Comparison of ENCODE assay signal across 7 cellular contexts in the genomic region with DNA sequence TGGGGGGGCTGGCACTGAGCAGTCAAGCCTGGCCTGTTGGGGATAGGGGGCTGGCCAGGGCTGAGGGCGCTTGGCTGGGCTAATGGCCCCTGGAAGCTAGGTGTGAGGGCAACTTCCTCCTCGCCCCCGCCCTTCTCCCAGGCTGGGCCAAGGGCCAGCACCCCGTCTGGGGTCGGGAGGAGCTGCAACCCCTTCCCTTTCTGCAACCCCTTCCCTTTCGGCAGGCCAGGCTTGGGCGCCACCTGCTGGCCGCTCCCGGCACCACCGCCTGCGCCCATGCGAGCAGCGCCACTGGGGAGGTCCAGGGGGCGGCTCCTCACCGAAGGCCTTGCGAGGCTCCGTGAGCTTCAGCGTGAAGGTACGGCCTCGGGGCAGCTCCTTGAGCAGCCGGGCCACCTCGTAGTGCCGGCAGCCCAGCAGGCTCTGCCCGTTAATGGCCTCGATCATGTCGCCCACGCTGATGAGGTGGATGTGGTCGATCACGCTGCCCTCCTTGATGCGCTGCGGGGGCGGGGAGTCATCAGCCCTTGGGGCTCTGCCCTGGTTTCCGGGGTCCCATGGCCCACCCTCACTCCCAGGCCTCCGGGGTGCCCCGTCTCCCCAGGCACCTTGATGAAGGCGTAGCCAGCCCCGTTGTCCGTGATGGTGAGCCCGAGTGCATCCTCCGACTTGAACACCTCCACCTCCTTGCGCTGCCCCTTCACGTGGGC. TPM values are rescaled to one million over a fixed set of nuclear protein-coding genes. Genes with fewer than 3 reads are reported as not detected.
DNase-seq lines count a peak whose midpoint lies in the region; FAIRE-seq and TF ChIP-seq lines count a peak whose summit lies in the region.

No MANE protein-coding gene starts in this region.

- DNase-seq in GM12891 (ENCODE audit: insufficient read length, low spot score), result peak; percentile 91
- DNase-seq in activated effector memory CD4-positive, alpha-beta T cell treated with anti-CD3 and anti-CD28 coated beads, Interleukin-2, amount 50 U/mL, for 16 hours, result peak; percentile 91
- DNase-seq in cardiac septum (ENCODE audit: low spot score), result peak; percentile 84
- DNase-seq in spleen, result peak; percentile 92
- DNase-seq in NCI-H226, result no peak
- DNase-seq in dedifferentiated amniotic fluid mesenchymal stem cell (ENCODE audit: extremely low spot score), result no peak

- TF ChIP-seq POLR2A in GM12891 (IDR thresholded peaks at IDR 0.05; ENCODE audit: low read depth, low read length), result no peak
- TF ChIP-seq POLR2A in spleen (IDR thresholded peaks at IDR 0.05), result no peak

- H3K36me3 ChIP-seq in spleen, result peaks cover 0 to 64% (median 25%) of the 10 kb centered on the region in 6 donors

- peaks cover 5 to 58% (median 29%) of the 10 kb centered on the region in 6 donors for H3K4me1 ChIP-seq in spleen

- TF ChIP-seq CTCF in spleen (IDR thresholded peaks at IDR 0.05 in 8 of 11, conservative IDR thresholded peaks at IDR 0.05 in 3 of 11), result peak; percentile 83 to 98 (median 93)

- H3K4me3 ChIP-seq in spleen, result peak overlapping the region in 2 of 8 donors; percentile 0 to 32

- H3K27ac ChIP-seq in spleen, result peak overlapping the region in 6 of 8 donors; percentile 13 to 75 (median 44)

- intact Hi-C loops in cardiac septum (cut with DNase I), result loop anchor here (10.0 kb wide), 1 partner anchor 335 kb away; no protein-coding TSS in a partner anchor
- intact Hi-C loops in spleen (cut with DNase I; ENCODE audit: low total_unique reads), result no loop called here

- peak; percentile 83 for FAIRE-seq in GM12891 (lab: Jason Lieb, UNC)

- peaks cover 0 to 18% (median 6%) of the 10 kb centered on the region in 7 donors for H3K27me3 ChIP-seq in spleen (replicated peaks in 1 of 7)

- H3K9me3 ChIP-seq in spleen, result no peaks in the 10 kb centered on the region

- 39 to 69% (median 45%) methylated on average over 11 to 42 of the region's 42 CpGs for WGBS in spleen, 5 donors

TF ChIP-seq in GM12891, 5 proteins besides CTCF, POLR2A, EP300 and RAD21:
- TF ChIP-seq SPI1 (IDR thresholded peaks at IDR 0.05; ENCODE audit: low read depth, low read length), result no peak
- no peak for TF ChIP-seq POLR2AphosphoS5 (IDR thresholded peaks at IDR 0.05; ENCODE audit: low read depth, low read length)
- no peak for TF ChIP-seq PAX5 (IDR thresholded peaks at IDR 0.05; ENCODE audit: insufficient read depth, low read length, severe bottlenecking)
- TF ChIP-seq TAF1 (IDR thresholded peaks at IDR 0.05; ENCODE audit: low read depth, low read length), result no peak
- TF ChIP-seq POU2F2 (IDR thresholded peaks at IDR 0.05; ENCODE audit: low read depth, low read length), result no peak

TF ChIP-seq in PFSK-1, 5 proteins besides CTCF, POLR2A, EP300 and RAD21:
- TF ChIP-seq FOXP2 (optimal IDR thresholded peaks at IDR 0.05; ENCODE audit: borderline replicate concordance, extremely low read depth, extremely low read length, insufficient read depth) (peak; percentile 30), POLR2AphosphoS5 (IDR thresholded peaks at IDR 0.05; ENCODE audit: low read depth, low read length) (no peak), SIN3A (IDR thresholded peaks at IDR 0.05; ENCODE audit: borderline replicate concordance, insufficient read depth, low read length) (no peak), TAF1 (IDR thresholded peaks at IDR 0.05; ENCODE audit: borderline replicate concordance, insufficient read depth, low read length) (no peak)
TF ChIP-seq in PFSK-1: peak in this region for 1.

RNA-seq across cellular contexts. Expression of gene PTGER1, which starts 5.0 kb away (rescaled TPM):
- polyA plus RNA-seq in GM12891 (2012; ENCODE audit: low read depth, missing spikeins), result not detected
- polyA plus RNA-seq in PFSK-1 (2012; ENCODE audit: insufficient read length, low read depth), result 5.0 TPM
- total RNA-seq in cardiac septum (not detected), spleen (10 to 100 TPM in 5 of 7 donors, 1 to 10 TPM in 2; 4.6 to 26.8 (median 12.4) TPM)
- polyA plus RNA-seq in spleen, result 1 to 10 TPM; 1.8 to 2.8 (median 2.2) TPM

RNA-seq across cellular contexts. Expression of gene GIPC1, which starts 15.8 kb away (rescaled TPM):
- polyA plus RNA-seq in GM12891 (2012; ENCODE audit: low read depth, missing spikeins), result 10.4 TPM
- 296 TPM for polyA plus RNA-seq in PFSK-1 (2012; ENCODE audit: insufficient read length, low read depth)
- total RNA-seq in cardiac septum (49.5 TPM), spleen (10 to 100 TPM; 17.1 to 40.4 (median 21.7) TPM)
- polyA plus RNA-seq in spleen, result 10 to 100 TPM; 30.0 to 58.1 (median 31.3) TPM

RNA-seq across cellular contexts. Expression of gene DNAJB1, which starts 38.1 kb away (rescaled TPM):
- 26.5 TPM for polyA plus RNA-seq in GM12891 (2012; ENCODE audit: low read depth, missing spikeins)
- 98.2 TPM for polyA plus RNA-seq in PFSK-1 (2012; ENCODE audit: insufficient read length, low read depth)
- total RNA-seq in cardiac septum, result 61.6 TPM
- total RNA-seq in spleen, result 100 to 1,000 TPM in 1 of 7 donors, 10 to 100 TPM in 6; 33.9 to 157 (median 43.0) TPM
- 10 to 100 TPM; 12.6 to 29.4 (median 19.7) TPM for polyA plus RNA-seq in spleen

RNA-seq across cellular contexts. Expression of gene PKN1, which starts 47.0 kb away (rescaled TPM):
- 77.0 TPM for polyA plus RNA-seq in GM12891 (2012; ENCODE audit: low read depth, missing spikeins)
- 466 TPM for polyA plus RNA-seq in PFSK-1 (2012; ENCODE audit: insufficient read length, low read depth)
- total RNA-seq in cardiac septum (136 TPM), spleen (100 to 1,000 TPM; 138 to 213 (median 175) TPM)
- 100 to 1,000 TPM in 2 of 3 donors, 10 to 100 TPM in 1; 93.3 to 186 (median 113) TPM for polyA plus RNA-seq in spleen

RNA-seq across cellular contexts. Expression of gene TECR, which starts 49.3 kb away (rescaled TPM):
- 50.2 TPM for polyA plus RNA-seq in GM12891 (2012; ENCODE audit: low read depth, missing spikeins)
- 161 TPM for polyA plus RNA-seq in PFSK-1 (2012; ENCODE audit: insufficient read length, low read depth)
- total RNA-seq in cardiac septum (62.0 TPM), spleen (10 to 100 TPM; 51.6 to 92.2 (median 60.9) TPM)
- polyA plus RNA-seq in spleen, result 10 to 100 TPM; 75.8 to 89.0 (median 76.6) TPM

Comparison
In these comparisons a context has a peak if more than half of its experiments do, and no peak if none do; other contexts are left out.
1. DNase-seq: peak in GM12891 (single experiment), activated effector memory CD4-positive, alpha-beta T cell treated with anti-CD3 and anti-CD28 coated beads, Interleukin-2, amount 50 U/mL, for 16 hours (single experiment), cardiac septum (single experiment) and spleen (single experiment); none in NCI-H226 (single experiment) and dedifferentiated amniotic fluid mesenchymal stem cell (single experiment).